ENCODE assay signal across 9 cellular contexts in genomic region chr6:16334671-16335070, GRCh38.
DNase-seq lines count a peak whose midpoint lies in the region; ATAC-seq and TF ChIP-seq lines count a peak whose summit lies in the region.
"Had no signal": no experiment of that assay in that cellular context is flagged by ENCODE, and none has a peak within 500 bp of the region (broad histone marks: within the 10 kb centered on the region; RNA-seq: fewer than 3 reads in every experiment).

No MANE protein-coding gene starts in this region.

- POLR2A ChIA-PET in CD8-positive, alpha-beta T cell (lab: Charles Lee), result no interaction called here
- POLR2A ChIA-PET in PC-9 (lab: Charles Lee; ENCODE audit: unreplicated experiment), result no interaction called here

- H3K27me3 Mint-ChIP-seq in CD8-positive, alpha-beta T cell (ENCODE audit: low read depth), result no peaks in the 10 kb centered on the region

- H3K4me3 ChIP-seq in CD8-positive, alpha-beta T cell (ENCODE audit: low read depth, low read length), result no peak overlapping the region
- H3K4me3 ChIP-seq in PC-9, result no peak overlapping the region
- H3K4me3 ChIP-seq in ovary, result no peak overlapping the region

- H3K9me3 ChIP-seq in CD8-positive, alpha-beta T cell (ENCODE audit: low read length), result no peaks in the 10 kb centered on the region
- H3K9me3 ChIP-seq in PC-9 (ENCODE audit: insufficient read depth, low read depth), result no peaks in the 10 kb centered on the region
- no peaks in the 10 kb centered on the region for H3K9me3 ChIP-seq in ovary

- no peaks in the 10 kb centered on the region for H4K20me1 ChIP-seq in PC-9 (ENCODE audit: insufficient read depth)

- H2AFZ ChIP-seq in PC-9, result no peak overlapping the region

- H3K9me3 Mint-ChIP-seq in CD8-positive, alpha-beta T cell, result no peaks in the 10 kb centered on the region
- H3K9me3 Mint-ChIP-seq: T-helper 1 cell treated with Interleukin-12 subunit alpha and Interleukin-12 subunit beta and Interleukin-4 antibody, amounts not matched to agents 30 μg/mL and 1 μg/mL, for 36 hours had no signal

- no peak for TF ChIP-seq EP300 in ovary (IDR thresholded peaks at IDR 0.05)

- DNase-seq in CD8-positive, alpha-beta T cell, result no peak
- DNase-seq in PC-9 (peak in 1 of 2 experiments; percentile 34), ovary (peak; percentile 55 to 83 (median 66)), NCI-H2196 treated with DMSO at 0.1 percent for 48 hours (lab: John Stamatoyannopoulos, UW; ENCODE audit: unreplicated experiment) (no peak), occipital lobe (lab: John Stamatoyannopoulos, UW) (no peak), NCI-H187 (lab: John Stamatoyannopoulos, UW) (no peak)

- peaks cover 2% of the 10 kb centered on the region for H3K36me3 Mint-ChIP-seq in CD8-positive, alpha-beta T cell

- H3K27ac Mint-ChIP-seq in CD8-positive, alpha-beta T cell, result peak overlapping the region; percentile 73

- no peaks in the 10 kb centered on the region for H3K9me2 ChIP-seq in PC-9 (ENCODE audit: insufficient read depth)

- H3K4me2 ChIP-seq in PC-9, result no peak overlapping the region

- 14 to 34% (median 23%) methylated on average over 3 of the region's 3 CpGs for WGBS in ovary, 3 donors

- no TSS peak for BruUV-seq in PC-9 (replicated peaks; lab: Mats Ljungman, UMichigan)

- H3K4me1 ChIP-seq in CD8-positive, alpha-beta T cell (ENCODE audit: insufficient read depth, low read length), result peaks cover 10% of the 10 kb centered on the region
- H3K4me1 ChIP-seq in PC-9 (replicated peaks; ENCODE audit: insufficient read depth) (peaks cover 54% of the 10 kb centered on the region), ovary (ENCODE audit: insufficient read depth) (peaks cover 14% of the 10 kb centered on the region)

- no peak for TF ChIP-seq POLR2A in ovary (IDR thresholded peaks at IDR 0.05)

- CTCF ChIA-PET in CD8-positive, alpha-beta T cell (lab: Charles Lee), result interaction anchor here (1.1 to 9.3 kb wide), 6 partner anchors 9 to 435 kb away, joined by 3 to 168 read pairs (median 8); no protein-coding TSS in a partner anchor
- CTCF ChIA-PET in PC-9 (lab: Charles Lee), result no interaction called here

- no peaks in the 10 kb centered on the region for H3K79me2 ChIP-seq in PC-9 (ENCODE audit: low read depth)

- H3F3A ChIP-seq in PC-9 (ENCODE audit: insufficient read depth, low read depth), result peaks cover 18% of the 10 kb centered on the region; the same call in 1 of the 2 replicates

- no peak overlapping the region for H3K4me3 Mint-ChIP-seq in CD8-positive, alpha-beta T cell
- H3K4me3 Mint-ChIP-seq: T-helper 1 cell treated with Interleukin-12 subunit alpha and Interleukin-12 subunit beta and Interleukin-4 antibody, amounts not matched to agents 30 μg/mL and 1 μg/mL, for 36 hours had no signal

- no peaks in the 10 kb centered on the region for H3K36me3 ChIP-seq in CD8-positive, alpha-beta T cell (ENCODE audit: insufficient read depth, low read length)
- H3K36me3 ChIP-seq in PC-9 (ENCODE audit: low read depth) (no peaks in the 10 kb centered on the region), ovary (no peaks in the 10 kb centered on the region)

- intact Hi-C loops in CD8-positive, alpha-beta T cell (cut with DNase I, micrococcal nuclease), result loop anchor here (5.0 to 10.0 kb wide), 3 partner anchors 178 to 1820 kb away; partner anchors contain the start of genes KDM1B (in 1 of the 2) and TPMT (in 1 of the 2)
- intact Hi-C loops in PC-9 (cut with micrococcal nuclease; ENCODE audit: unreplicated experiment), result loop anchor here (5.0 kb wide), 2 partner anchors 97 to 178 kb away; partner anchors contain the start of gene GMPR
- intact Hi-C loops in ovary (cut with DNase I), result loop anchor here (5.0 to 10.0 kb wide), 6 partner anchors 68 to 433 kb away; partner anchors contain the start of gene ATXN1 (in 2 of the 4)

- ATAC-seq in CD8-positive, alpha-beta T cell, result no peak
- ATAC-seq in esophagus mucosa, result peak; percentile 54
- ATAC-seq in HG03196 (IDR thresholded peaks at IDR 0.05; ENCODE audit: unreplicated experiment), result no peak

- no peak overlapping the region for H3K27ac ChIP-seq in CD8-positive, alpha-beta T cell (ENCODE audit: low read depth, low read length)
- H3K27ac ChIP-seq in PC-9, result peak overlapping the region; percentile 54
- no peak overlapping the region for H3K27ac ChIP-seq in ovary

- no peaks in the 10 kb centered on the region for H3K4me1 Mint-ChIP-seq in CD8-positive, alpha-beta T cell (ENCODE audit: low read depth)

- H3K27me3 ChIP-seq in CD8-positive, alpha-beta T cell (ENCODE audit: insufficient read depth, low read length), result no peaks in the 10 kb centered on the region
- H3K27me3 ChIP-seq in PC-9 (ENCODE audit: insufficient read depth, low read depth) (no peaks in the 10 kb centered on the region), ovary (no peaks in the 10 kb centered on the region)

- TF ChIP-seq CTCF in CD8-positive, alpha-beta T cell (IDR thresholded peaks at IDR 0.05), result no peak
- no peak for TF ChIP-seq CTCF in PC-9 (conservative IDR thresholded peaks at IDR 0.05)
- no peak for TF ChIP-seq CTCF in ovary (IDR thresholded peaks at IDR 0.05)

Comparison
In these comparisons a context has a peak if more than half of its experiments do, and no peak if none do; other contexts are left out.
1. DNase-seq: peak in ovary (5 of 5); none in CD8-positive, alpha-beta T cell (0 of 7), NCI-H2196 treated with DMSO at 0.1 percent for 48 hours (single experiment), occipital lobe (single experiment) and NCI-H187 (0 of 2).